In the genomic region with DNA sequence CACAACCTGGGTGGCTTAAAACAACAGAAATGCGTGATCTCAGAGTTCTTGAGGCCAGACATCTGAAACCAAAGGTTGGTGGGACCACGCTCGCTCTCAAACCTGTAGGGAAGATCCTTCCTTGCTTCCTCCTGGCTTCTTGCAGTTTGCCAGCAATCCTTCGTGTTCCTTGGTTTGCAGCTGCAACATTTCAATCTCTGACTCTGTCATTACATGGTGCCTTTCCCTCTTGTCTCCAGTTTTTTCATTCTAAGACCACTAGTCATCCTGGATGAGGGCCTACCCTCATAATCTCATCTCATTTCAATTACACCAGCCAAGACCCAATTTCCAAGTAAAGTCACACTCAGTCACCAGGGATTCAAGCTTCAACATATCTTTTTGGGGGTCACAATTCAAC, we compare ENCODE assay signal across 22 cellular contexts.
A peak's percentile ranks its signal among the peaks of the same experiment; 100 is the strongest.
DNase-seq lines count a peak whose midpoint lies in the region; FAIRE-seq and TF ChIP-seq lines count a peak whose summit lies in the region.
"Had no signal": no experiment of that assay in that cellular context is flagged by ENCODE, and none has a peak within 500 bp of the region (broad histone marks: within the 10 kb centered on the region; RNA-seq: fewer than 3 reads in every experiment).

No MANE protein-coding gene starts in this region.

- H3K27ac ChIP-seq in astrocyte (ENCODE audit: low read depth, low read length) (peak overlapping the region; percentile 5), mesenchymal stem cell (ENCODE audit: low read length, poor library complexity, severe bottlenecking) (no peak overlapping the region), right atrium auricular region (no peak overlapping the region)

- no peak overlapping the region for H2AK5ac ChIP-seq in mesenchymal stem cell (ENCODE audit: low read length, severe bottlenecking)

- TF ChIP-seq CTCF in astrocyte (IDR thresholded peaks at IDR 0.05; ENCODE audit: insufficient read depth, low read depth, low read length) (no peak), right atrium auricular region (IDR thresholded peaks at IDR 0.05) (no peak)

- no peak overlapping the region for H2BK12ac ChIP-seq in mesenchymal stem cell (ENCODE audit: low read length in 2 of 2)

- FAIRE-seq in astrocyte (lab: Jason Lieb, UNC) = no peak
- FAIRE-seq: G401.6, GM18507, GM19239 had no signal

- peak overlapping the region; percentile 32 for H2AFZ ChIP-seq in astrocyte (ENCODE audit: low read depth, low read length)
- no peak overlapping the region for H2AFZ ChIP-seq in mesenchymal stem cell (ENCODE audit: low read depth, low read length)

- intact Hi-C loops in activated CD4-positive, alpha-beta T cell treated with anti-CD3 and anti-CD28 coated beads, Interleukin-2, amount 10 ng/mL, durations not matched to agents 24 days and 14 days (cut with micrococcal nuclease) = no loop called here

- H4K91ac ChIP-seq in mesenchymal stem cell (ENCODE audit: low read length) = peak overlapping the region; percentile 74

- peak; percentile 23 for DNase-seq in activated CD4-positive, alpha-beta T cell treated with anti-CD3 and anti-CD28 coated beads, Interleukin-2, amount 10 ng/mL, durations not matched to agents 24 days and 14 days
- DNase-seq in activated CD4-positive, alpha-beta T cell treated with anti-CD3 and anti-CD28 coated beads, Interleukin-2, amount 50 U/mL, for 1 hour = no peak
- peak; percentile 38 for DNase-seq in astrocyte (ENCODE audit: low read depth)
- DNase-seq in mesenchymal stem cell = no peak
- DNase-seq in iPS-NIHi11 (ENCODE audit: low spot score) = no peak
- DNase-seq in right atrium auricular region (ENCODE audit: low spot score) = no peak
- DNase-seq in NCI-H2227 (lab: John Stamatoyannopoulos, UW; ENCODE audit: unreplicated experiment) = no peak
- DNase-seq in activated CD4-positive, CD25-positive, alpha-beta regulatory T cell treated with anti-CD3 and anti-CD28 coated beads, Interleukin-2, amount 50 U/mL, for 72 hours = no peak
- DNase-seq: 8988T, H7, KG1, NCI-H1105, NCI-H146, NCI-H2029, NCI-H526, Right ventricle myocardium superior, SW 1271 had no signal

- H3K27me3 ChIP-seq in astrocyte (ENCODE audit: insufficient read depth, low read length) (no peaks in the 10 kb centered on the region), mesenchymal stem cell (ENCODE audit: control insufficient read depth in 1 of 2, insufficient read depth in 1 of 2, low read length in 2 of 2) (no peaks in the 10 kb centered on the region), right atrium auricular region (no peaks in the 10 kb centered on the region)

- WGBS in mesenchymal stem cell = 85% methylated on average over 4 of the region's 4 CpGs

- H2BK15ac ChIP-seq in mesenchymal stem cell (ENCODE audit: low read depth, poor library complexity, severe bottlenecking) = no peak overlapping the region

- H3K79me1 ChIP-seq in mesenchymal stem cell (replicated peaks; ENCODE audit: low read length, poor library complexity, severe bottlenecking) = no peaks in the 10 kb centered on the region

- no peak overlapping the region for H3K9ac ChIP-seq in astrocyte (ENCODE audit: low read length)
- no peak overlapping the region for H3K9ac ChIP-seq in mesenchymal stem cell (ENCODE audit: low read length)

- no peaks in the 10 kb centered on the region for H3K4me1 Mint-ChIP-seq in activated CD4-positive, alpha-beta T cell treated with anti-CD3 and anti-CD28 coated beads, Interleukin-2, amount 10 ng/mL, durations not matched to agents 24 days and 14 days
- peaks cover 44% of the 10 kb centered on the region for H3K4me1 Mint-ChIP-seq in astrocyte (ENCODE audit: low read depth, unreplicated experiment)
- H3K4me1 Mint-ChIP-seq: B cell, CD14-positive monocyte had no signal

- H3K4me2 ChIP-seq in astrocyte (ENCODE audit: low read length) = no peak overlapping the region
- no peak overlapping the region for H3K4me2 ChIP-seq in mesenchymal stem cell (ENCODE audit: low read length, poor library complexity, severe bottlenecking)

- no peaks in the 10 kb centered on the region for H3K27me3 Mint-ChIP-seq in activated CD4-positive, alpha-beta T cell treated with anti-CD3 and anti-CD28 coated beads, Interleukin-2, amount 10 ng/mL, durations not matched to agents 24 days and 14 days
- H3K27me3 Mint-ChIP-seq in astrocyte (ENCODE audit: low read depth, unreplicated experiment) = no peaks in the 10 kb centered on the region
- H3K27me3 Mint-ChIP-seq: B cell had no signal

- peak overlapping the region; percentile 11 for H2BK120ac ChIP-seq in mesenchymal stem cell (ENCODE audit: low read depth, low read length)

- H3K36me3 Mint-ChIP-seq in activated CD4-positive, alpha-beta T cell treated with anti-CD3 and anti-CD28 coated beads, Interleukin-2, amount 10 ng/mL, durations not matched to agents 24 days and 14 days (ENCODE audit: low read depth) = no peaks in the 10 kb centered on the region
- no peaks in the 10 kb centered on the region for H3K36me3 Mint-ChIP-seq in astrocyte (ENCODE audit: low read depth, unreplicated experiment)
- H3K36me3 Mint-ChIP-seq: CD14-positive monocyte had no signal

- H3K79me2 ChIP-seq in astrocyte (ENCODE audit: insufficient read depth, low read length) = no peaks in the 10 kb centered on the region

- no peak overlapping the region for H2BK5ac ChIP-seq in mesenchymal stem cell (ENCODE audit: low read depth, low read length, poor library complexity, severe bottlenecking)

- H4K20me1 ChIP-seq in astrocyte (ENCODE audit: insufficient read depth, low read length) = no peaks in the 10 kb centered on the region

- H3K9me3 Mint-ChIP-seq in activated CD4-positive, alpha-beta T cell treated with anti-CD3 and anti-CD28 coated beads, Interleukin-2, amount 10 ng/mL, durations not matched to agents 24 days and 14 days = peaks cover 4% of the 10 kb centered on the region
- peaks cover 6% of the 10 kb centered on the region for H3K9me3 Mint-ChIP-seq in astrocyte (ENCODE audit: unreplicated experiment)

- peak overlapping the region in 1 of 2 experiments; percentile 41 for H3K4ac ChIP-seq in mesenchymal stem cell (ENCODE audit: low read depth in 1 of 2, low read length in 2 of 2)

- H3K4me3 ChIP-seq in astrocyte (ENCODE audit: insufficient read depth, low read depth, low read length) (no peak overlapping the region), mesenchymal stem cell (ENCODE audit: insufficient read depth in 1 of 2, low read depth in 1 of 2, low read length in 2 of 2) (no peak overlapping the region), right atrium auricular region (no peak overlapping the region)

- no peak overlapping the region for H3K4me3 Mint-ChIP-seq in activated CD4-positive, alpha-beta T cell treated with anti-CD3 and anti-CD28 coated beads, Interleukin-2, amount 10 ng/mL, durations not matched to agents 24 days and 14 days
- H3K4me3 Mint-ChIP-seq in astrocyte (ENCODE audit: unreplicated experiment) = no peak overlapping the region
- H3K4me3 Mint-ChIP-seq: B cell, CD14-positive monocyte had no signal

- H3K14ac ChIP-seq in mesenchymal stem cell (ENCODE audit: low read length in 2 of 2) = no peak overlapping the region

- H4K8ac ChIP-seq in mesenchymal stem cell (ENCODE audit: low read length) = peak overlapping the region; percentile 31

- no peak overlapping the region for H3K23ac ChIP-seq in mesenchymal stem cell (ENCODE audit: low read length in 2 of 2)

- no peak overlapping the region for H3K27ac Mint-ChIP-seq in activated CD4-positive, alpha-beta T cell treated with anti-CD3 and anti-CD28 coated beads, Interleukin-2, amount 10 ng/mL, durations not matched to agents 24 days and 14 days
- peak overlapping the region; percentile 54 for H3K27ac Mint-ChIP-seq in astrocyte (ENCODE audit: unreplicated experiment)
- H3K27ac Mint-ChIP-seq: B cell, CD14-positive monocyte had no signal

- H3K4me1 ChIP-seq in astrocyte (ENCODE audit: insufficient read depth, low read length) = peaks cover 30% of the 10 kb centered on the region
- peaks cover 2% of the 10 kb centered on the region for H3K4me1 ChIP-seq in mesenchymal stem cell (ENCODE audit: control insufficient read depth, insufficient read depth, low read depth, low read length)
- no peaks in the 10 kb centered on the region for H3K4me1 ChIP-seq in right atrium auricular region

- peak overlapping the region in 1 of 2 experiments; percentile 82 for H3K18ac ChIP-seq in mesenchymal stem cell (ENCODE audit: low read depth in 1 of 2, low read length in 2 of 2)

- H3K36me3 ChIP-seq in astrocyte (ENCODE audit: insufficient read depth, low read length) (no peaks in the 10 kb centered on the region), mesenchymal stem cell (ENCODE audit: control insufficient read depth in 1 of 2, insufficient read depth in 2 of 2, low read depth in 1 of 2, low read length in 2 of 2) (no peaks in the 10 kb centered on the region), right atrium auricular region (no peaks in the 10 kb centered on the region)

- H3K9me3 ChIP-seq in astrocyte (ENCODE audit: insufficient read depth, low read depth, low read length) = no peaks in the 10 kb centered on the region
- H3K9me3 ChIP-seq in mesenchymal stem cell (ENCODE audit: control insufficient read depth, low read length) = no peaks in the 10 kb centered on the region
- no peaks in the 10 kb centered on the region for H3K9me3 ChIP-seq in right atrium auricular region

Comparison
In these comparisons a context has a peak if more than half of its experiments do, and no peak if none do; other contexts are left out.
1. DNase-seq: peak in activated CD4-positive, alpha-beta T cell treated with anti-CD3 and anti-CD28 coated beads, Interleukin-2, amount 10 ng/mL, durations not matched to agents 24 days and 14 days (single experiment) and astrocyte (single experiment); none in activated CD4-positive, alpha-beta T cell treated with anti-CD3 and anti-CD28 coated beads, Interleukin-2, amount 50 U/mL, for 1 hour (single experiment), mesenchymal stem cell (single experiment), iPS-NIHi11 (single experiment), right atrium auricular region (single experiment), NCI-H2227 (single experiment) and activated CD4-positive, CD25-positive, alpha-beta regulatory T cell treated with anti-CD3 and anti-CD28 coated beads, Interleukin-2, amount 50 U/mL, for 72 hours (single experiment).